Comparison of ENCODE assay signal across 24 cellular contexts in genomic region chr1:224137518-224137917, GRCh38. TPM values are rescaled to one million over a fixed set of nuclear protein-coding genes. Genes with fewer than 3 reads are reported as not detected.
DNase-seq lines count a peak whose midpoint lies in the region; ATAC-seq, FAIRE-seq and TF ChIP-seq lines count a peak whose summit lies in the region.
"Had no signal": no experiment of that assay in that cellular context is flagged by ENCODE, and none has a peak within 500 bp of the region (broad histone marks: within the 10 kb centered on the region; RNA-seq: fewer than 3 reads in every experiment).

No MANE protein-coding gene starts in this region.

- no peak for ATAC-seq in activated CD8-positive, alpha-beta memory T cell treated with anti-CD3 and anti-CD28 coated beads, Interleukin-2, amount 10 ng/mL, durations not matched to agents 7 days and 5 days
- ATAC-seq in stimulated activated effector memory CD8-positive, alpha-beta T cell treated with anti-CD3 and anti-CD28 coated beads, Interleukin-12 subunit alpha, Interleukin-12 subunit beta, amount 100 ng/mL, for 72 hours, result no peak
- ATAC-seq in GM18520 (IDR thresholded peaks at IDR 0.05; ENCODE audit: unreplicated experiment), result no peak
- ATAC-seq: Right ventricle myocardium inferior had no signal

- peaks cover 30% of the 10 kb centered on the region for H3K36me3 Mint-ChIP-seq in activated CD8-positive, alpha-beta memory T cell treated with anti-CD3 and anti-CD28 coated beads, Interleukin-2, amount 10 ng/mL, durations not matched to agents 7 days and 5 days
- H3K36me3 Mint-ChIP-seq in stimulated activated effector memory CD8-positive, alpha-beta T cell treated with anti-CD3 and anti-CD28 coated beads, Interleukin-12 subunit alpha, Interleukin-12 subunit beta, amount 100 ng/mL, for 72 hours, result peaks cover 99% of the 10 kb centered on the region

- peak overlapping the region; percentile 94; the same call in 1 of the 2 replicates for H3K27ac ChIP-seq in VCaP
- H3K27ac ChIP-seq: SJSA1 had no signal

- no peaks in the 10 kb centered on the region for H3K27me3 Mint-ChIP-seq in activated CD8-positive, alpha-beta memory T cell treated with anti-CD3 and anti-CD28 coated beads, Interleukin-2, amount 10 ng/mL, durations not matched to agents 7 days and 5 days
- H3K27me3 Mint-ChIP-seq: CD8-positive, alpha-beta memory T cell had no signal

- no peak for TF ChIP-seq POLR2A in GM12891 (IDR thresholded peaks at IDR 0.05; ENCODE audit: low read depth, low read length)
- no peak for TF ChIP-seq POLR2A in H54 (IDR thresholded peaks at IDR 0.05; ENCODE audit: low read depth, low read length)

- no peak for DNase-seq in activated CD8-positive, alpha-beta memory T cell treated with anti-CD3 and anti-CD28 coated beads, Interleukin-2, amount 10 ng/mL, durations not matched to agents 7 days and 5 days
- no peak for DNase-seq in activated CD8-positive, alpha-beta memory T cell treated with anti-CD3 and anti-CD28 coated beads for 24 hours
- DNase-seq in GM12891 (ENCODE audit: insufficient read length, low spot score), result no peak
- no peak for DNase-seq in stimulated activated effector memory CD8-positive, alpha-beta T cell treated with anti-CD3 and anti-CD28 coated beads, Interleukin-12 subunit alpha, Interleukin-12 subunit beta, amount 100 ng/mL, for 72 hours (ENCODE audit: low spot score in 2 of 2)
- no peak for DNase-seq in H54 (ENCODE audit: insufficient read length, low spot score)
- DNase-seq in GM19239 (ENCODE audit: insufficient read length, low spot score), result no peak
- DNase-seq: AML-193; C1 segment of cervical spinal cord; Calu3; CD8-positive, alpha-beta memory T cell; IMR-90; MV-4-11; NCI-H1105 treated with DMSO at 0.1 percent for 48 hours; NCI-H2081; NCI-H2171 treated with DMSO at 0.1 percent for 48 hours; NCI-H524 treated with DMSO at 0.1 percent for 48 hours; NCI-H82; OCI-M1 had no signal

- H3K9me3 Mint-ChIP-seq in activated CD8-positive, alpha-beta memory T cell treated with anti-CD3 and anti-CD28 coated beads, Interleukin-2, amount 10 ng/mL, durations not matched to agents 7 days and 5 days (ENCODE audit: low read depth), result no peaks in the 10 kb centered on the region
- H3K9me3 Mint-ChIP-seq in stimulated activated effector memory CD8-positive, alpha-beta T cell treated with anti-CD3 and anti-CD28 coated beads, Interleukin-12 subunit alpha, Interleukin-12 subunit beta, amount 100 ng/mL, for 72 hours, result no peaks in the 10 kb centered on the region
- H3K9me3 Mint-ChIP-seq: CD8-positive, alpha-beta memory T cell had no signal

- H3K4me3 Mint-ChIP-seq in activated CD8-positive, alpha-beta memory T cell treated with anti-CD3 and anti-CD28 coated beads, Interleukin-2, amount 10 ng/mL, durations not matched to agents 7 days and 5 days, result no peak overlapping the region
- H3K4me3 Mint-ChIP-seq in stimulated activated effector memory CD8-positive, alpha-beta T cell treated with anti-CD3 and anti-CD28 coated beads, Interleukin-12 subunit alpha, Interleukin-12 subunit beta, amount 100 ng/mL, for 72 hours, result no peak overlapping the region
- H3K4me3 Mint-ChIP-seq: CD8-positive, alpha-beta memory T cell had no signal

- FAIRE-seq in GM12891 (lab: Jason Lieb, UNC), result no peak
- no peak for FAIRE-seq in H54 (lab: Jason Lieb, UNC)
- no peak for FAIRE-seq in GM19239 (lab: Jason Lieb, UNC)
- FAIRE-seq: G401.6, HTR-8/SVneo had no signal

- H3K4me1 Mint-ChIP-seq in activated CD8-positive, alpha-beta memory T cell treated with anti-CD3 and anti-CD28 coated beads, Interleukin-2, amount 10 ng/mL, durations not matched to agents 7 days and 5 days, result peaks cover 1% of the 10 kb centered on the region
- no peaks in the 10 kb centered on the region for H3K4me1 Mint-ChIP-seq in stimulated activated effector memory CD8-positive, alpha-beta T cell treated with anti-CD3 and anti-CD28 coated beads, Interleukin-12 subunit alpha, Interleukin-12 subunit beta, amount 100 ng/mL, for 72 hours
- H3K4me1 Mint-ChIP-seq: CD8-positive, alpha-beta memory T cell had no signal

- CTCF ChIA-PET in activated CD8-positive, alpha-beta memory T cell treated with anti-CD3 and anti-CD28 coated beads, Interleukin-2, amount 10 ng/mL, durations not matched to agents 7 days and 5 days (lab: Charles Lee), result interaction anchor here (0.7 to 1.6 kb wide), 4 partner anchors 9 to 785 kb away, joined by 3 read pairs; partner anchors contain the start of gene FBXO28

- no peak for TF ChIP-seq CTCF in VCaP (conservative IDR thresholded peaks at IDR 0.05)

- peak overlapping the region; percentile 33 for H3K27ac Mint-ChIP-seq in activated CD8-positive, alpha-beta memory T cell treated with anti-CD3 and anti-CD28 coated beads, Interleukin-2, amount 10 ng/mL, durations not matched to agents 7 days and 5 days
- peak overlapping the region; percentile 27 for H3K27ac Mint-ChIP-seq in stimulated activated effector memory CD8-positive, alpha-beta T cell treated with anti-CD3 and anti-CD28 coated beads, Interleukin-12 subunit alpha, Interleukin-12 subunit beta, amount 100 ng/mL, for 72 hours
- H3K27ac Mint-ChIP-seq: CD8-positive, alpha-beta memory T cell had no signal

TF ChIP-seq in GM12891, 5 proteins besides CTCF, POLR2A, EP300 and RAD21:
- TF ChIP-seq SPI1 (IDR thresholded peaks at IDR 0.05; ENCODE audit: low read depth, low read length) (peak; percentile 50; the same call in 1 of the 2 replicates), POLR2AphosphoS5 (IDR thresholded peaks at IDR 0.05; ENCODE audit: low read depth, low read length) (no peak)

RNA-seq across cellular contexts. Expression of gene FBXO28, which starts 23.6 kb away (rescaled TPM):
- 10 to 100 TPM; 21.3 to 29.6 TPM for total RNA-seq in activated CD8-positive, alpha-beta memory T cell treated with anti-CD3 and anti-CD28 coated beads, Interleukin-2, amount 10 ng/mL, durations not matched to agents 7 days and 5 days
- 10.6 TPM for polyA plus RNA-seq in GM12891 (2012; ENCODE audit: low read depth, missing spikeins)

RNA-seq across cellular contexts. Expression of gene DEGS1, which starts 45.5 kb away (rescaled TPM):
- 10 to 100 TPM; 49.0 to 65.9 TPM for total RNA-seq in activated CD8-positive, alpha-beta memory T cell treated with anti-CD3 and anti-CD28 coated beads, Interleukin-2, amount 10 ng/mL, durations not matched to agents 7 days and 5 days
- polyA plus RNA-seq in GM12891 (2012; ENCODE audit: low read depth, missing spikeins), result 26.3 TPM
